In genomic region chr16:57786632-57787518, GRCh38 we compare ENCODE assay signal across 10 cellular contexts. TPM values are rescaled to one million over a fixed set of nuclear protein-coding genes. Genes with fewer than 3 reads are reported as not detected.
A peak's percentile ranks its signal among the peaks of the same experiment; 100 is the strongest.
DNase-seq lines count a peak whose midpoint lies in the region; ATAC-seq and TF ChIP-seq lines count a peak whose summit lies in the region.
"Had no signal": no experiment of that assay in that cellular context is flagged by ENCODE, and none has a peak within 500 bp of the region (broad histone marks: within the 10 kb centered on the region; RNA-seq: fewer than 3 reads in every experiment).

No MANE protein-coding gene starts in this region.

- H3K9me3 ChIP-seq in RWPE2 (ENCODE audit: severe bottlenecking), result no peaks in the 10 kb centered on the region
- no peaks in the 10 kb centered on the region for H3K9me3 ChIP-seq in upper lobe of right lung
- H3K9me3 ChIP-seq in SJCRH30 (replicated peaks), result no peaks in the 10 kb centered on the region

- H3K4me3 ChIP-seq in RWPE2 (ENCODE audit: severe bottlenecking), result no peak overlapping the region
- H3K4me3 ChIP-seq in upper lobe of right lung, result no peak overlapping the region
- H3K4me3 ChIP-seq in SJCRH30, result no peak overlapping the region

- H3K36me3 ChIP-seq in RWPE2 (ENCODE audit: low read depth) (peaks cover 89% of the 10 kb centered on the region), upper lobe of right lung (peaks cover 53% of the 10 kb centered on the region), SJCRH30 (no peaks in the 10 kb centered on the region)

- intact Hi-C loops in upper lobe of right lung (cut with DNase I), result no loop called here

- ATAC-seq in RWPE2 (ENCODE audit: low read depth) (0 out of 3 replicates have a peak, but pooled peaks have one; percentile 13), upper lobe of right lung (peak; percentile 85), GM18870 (IDR thresholded peaks at IDR 0.05; ENCODE audit: unreplicated experiment) (no peak), GM19328 (IDR thresholded peaks at IDR 0.05; ENCODE audit: unreplicated experiment) (no peak)
- ATAC-seq: CD8-positive, alpha-beta T cell had no signal

- H3K27ac ChIP-seq in RWPE2 (ENCODE audit: poor library complexity, severe bottlenecking) (no peak overlapping the region), upper lobe of right lung (peak overlapping the region; percentile 70), SJCRH30 (no peak overlapping the region)

- DNase-seq in RWPE2 (ENCODE audit: low spot score), result no peak
- DNase-seq in globus pallidus (ENCODE audit: low spot score), result peak; percentile 72
- peak; percentile 48 for DNase-seq in midbrain (lab: John Stamatoyannopoulos, UW)
- DNase-seq in upper lobe of right lung, result peak; percentile 86
- no peak for DNase-seq in COR-L47 (lab: John Stamatoyannopoulos, UW)
- DNase-seq in SJCRH30, result no peak
- DNase-seq: CD8-positive, alpha-beta T cell; stimulated activated CD8-positive, alpha-beta memory T cell treated with anti-CD3 and anti-CD28 coated beads, Interleukin-4, amount 100 ng/mL, for 48 hours had no signal

- TF ChIP-seq CTCF in RWPE2 (IDR thresholded peaks at IDR 0.05; ENCODE audit: poor library complexity, severe bottlenecking), result no peak
- TF ChIP-seq CTCF in upper lobe of right lung (IDR thresholded peaks at IDR 0.05), result no peak

- H3K4me1 ChIP-seq in RWPE2 (ENCODE audit: insufficient read depth, poor library complexity, severe bottlenecking) (no peaks in the 10 kb centered on the region), upper lobe of right lung (peaks cover 45% of the 10 kb centered on the region), SJCRH30 (peaks cover 11% of the 10 kb centered on the region)

- no peaks in the 10 kb centered on the region for H3K27me3 ChIP-seq in RWPE2 (ENCODE audit: insufficient read depth, poor library complexity, severe bottlenecking)
- no peaks in the 10 kb centered on the region for H3K27me3 ChIP-seq in upper lobe of right lung
- H3K27me3 ChIP-seq in SJCRH30, result no peaks in the 10 kb centered on the region

RNA-seq across cellular contexts. Expression of gene KIFC3, which starts 15.4 kb away (rescaled TPM):
- total RNA-seq in upper lobe of right lung, result 99.1 TPM
- 11.4 and 11.8 TPM in 2 replicates for total RNA-seq in SJCRH30 (2014; rRNA removed; shearing (Covaris generic))

RNA-seq across cellular contexts. Expression of gene KATNB1, which starts 51.3 kb away (rescaled TPM):
- total RNA-seq in upper lobe of right lung, result 16.6 TPM
- 35.2 and 38.9 TPM in 2 replicates for total RNA-seq in SJCRH30 (2014; rRNA removed; shearing (Covaris generic))

Comparison
In these comparisons a context has a peak if more than half of its experiments do, and no peak if none do; other contexts are left out.
1. ATAC-seq: peak in RWPE2 (single experiment) and upper lobe of right lung (single experiment); none in GM18870 (single experiment) and GM19328 (single experiment).
2. DNase-seq: peak in globus pallidus (single experiment), midbrain (single experiment) and upper lobe of right lung (single experiment); none in RWPE2 (single experiment), COR-L47 (single experiment) and SJCRH30 (0 of 2).